ENCODE assay signal across 21 cellular contexts in the genomic region with DNA sequence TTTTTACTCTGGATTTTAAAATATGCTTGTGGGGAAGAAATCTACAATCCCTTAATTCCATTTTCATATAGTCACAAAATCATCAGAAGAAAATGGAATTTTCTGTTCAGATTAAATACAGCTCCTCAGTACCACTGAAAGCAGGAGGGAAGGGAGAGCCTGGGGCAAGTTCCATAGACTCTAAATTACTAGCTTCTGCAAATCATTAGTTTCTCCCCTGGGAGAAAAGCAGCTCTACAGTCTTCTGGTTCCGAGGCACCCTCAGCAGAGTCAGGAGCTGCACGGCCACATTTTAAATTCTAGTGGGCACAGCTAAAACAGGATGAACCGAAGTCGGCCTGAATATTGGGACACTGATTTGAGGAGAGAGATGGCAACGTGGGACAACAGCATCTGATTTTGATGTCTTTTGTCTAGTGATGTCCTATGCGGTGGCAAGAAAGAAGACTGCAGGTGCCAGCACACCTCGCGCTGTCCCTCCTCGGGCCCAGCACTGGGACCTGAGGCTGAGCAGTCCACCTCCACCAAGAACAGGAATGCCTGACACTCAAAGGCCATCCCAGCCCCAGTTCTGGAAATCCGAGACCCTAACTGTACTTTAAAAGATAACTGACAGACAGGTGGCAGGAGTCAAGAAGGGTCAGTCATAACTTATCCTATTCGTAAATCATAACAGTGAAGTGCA.
"Had no signal": no experiment of that assay in that cellular context is flagged by ENCODE, and none has a peak within 500 bp of the region (broad histone marks: within the 10 kb centered on the region; RNA-seq: fewer than 3 reads in every experiment).

No MANE protein-coding gene starts in this region.

- ATAC-seq: activated CD8-positive, alpha-beta memory T cell treated with anti-CD3 and anti-CD28 coated beads, Interleukin-2, amount 10 ng/mL, durations not matched to agents 7 days and 5 days; esophagus mucosa; left lung; natural killer cell; right cardiac atrium; upper lobe of right lung had no signal

- H3K4me3 Mint-ChIP-seq: activated CD8-positive, alpha-beta memory T cell treated with anti-CD3 and anti-CD28 coated beads, Interleukin-2, amount 10 ng/mL, durations not matched to agents 7 days and 5 days; activated naive CD4-positive, alpha-beta T cell treated with anti-CD3 and anti-CD28 coated beads, Interleukin-2, amount 10 ng/mL, durations not matched to agents 7 days and 5 days; natural killer cell; stimulated activated naive CD8-positive, alpha-beta T cell treated with anti-CD3 and anti-CD28 coated beads, Interleukin-15, Interleukin-2, amounts not matched to agents 100 ng/mL and 50 ng/mL, for 24 hours had no signal

- H3K9me3 ChIP-seq: colonic mucosa, left lung, suprapubic skin, upper lobe of right lung had no signal

- DNase-seq: activated CD4-positive, alpha-beta T cell treated with anti-CD3 and anti-CD28 coated beads, Interleukin-2, amount 50 U/mL, for 48 hours; activated CD8-positive, alpha-beta memory T cell treated with anti-CD3 and anti-CD28 coated beads, Interleukin-2, amount 10 ng/mL, durations not matched to agents 7 days and 5 days; activated naive CD4-positive, alpha-beta T cell treated with anti-CD3 and anti-CD28 coated beads, Interleukin-2, amount 10 ng/mL, durations not matched to agents 7 days and 5 days; activated T-cell treated with anti-CD3 and anti-CD28 coated beads, Interleukin-2, amount 50 U/mL, for 1 hour; colonic mucosa; left lung; mammary epithelial cell; natural killer cell; nucleus accumbens; right cardiac atrium; small intestine; stimulated activated CD4-positive, alpha-beta T cell treated with anti-CD3 and anti-CD28 coated beads, Interleukin-4, amount 100 ng/mL, for 24 hours; T-helper 1 cell; T1000; upper lobe of right lung; WERI-Rb-1 had no signal

- H3K4me1 ChIP-seq: colonic mucosa, upper lobe of right lung had no signal

- H3K4me1 Mint-ChIP-seq: activated CD8-positive, alpha-beta memory T cell treated with anti-CD3 and anti-CD28 coated beads, Interleukin-2, amount 10 ng/mL, durations not matched to agents 7 days and 5 days; activated naive CD4-positive, alpha-beta T cell treated with anti-CD3 and anti-CD28 coated beads, Interleukin-2, amount 10 ng/mL, durations not matched to agents 7 days and 5 days; natural killer cell had no signal

- H3K27me3 ChIP-seq: colonic mucosa, hepatocyte, left lung, suprapubic skin, upper lobe of right lung had no signal

- H3K4me3 ChIP-seq: colonic mucosa, hepatocyte, left lung, suprapubic skin, upper lobe of right lung had no signal

- H3K27me3 Mint-ChIP-seq: activated CD8-positive, alpha-beta memory T cell treated with anti-CD3 and anti-CD28 coated beads, Interleukin-2, amount 10 ng/mL, durations not matched to agents 7 days and 5 days; activated naive CD4-positive, alpha-beta T cell treated with anti-CD3 and anti-CD28 coated beads, Interleukin-2, amount 10 ng/mL, durations not matched to agents 7 days and 5 days; stimulated activated naive CD8-positive, alpha-beta T cell treated with anti-CD3 and anti-CD28 coated beads, Interleukin-15, Interleukin-2, amounts not matched to agents 100 ng/mL and 50 ng/mL, for 24 hours had no signal

- H3K27ac Mint-ChIP-seq: activated CD8-positive, alpha-beta memory T cell treated with anti-CD3 and anti-CD28 coated beads, Interleukin-2, amount 10 ng/mL, durations not matched to agents 7 days and 5 days; activated naive CD4-positive, alpha-beta T cell treated with anti-CD3 and anti-CD28 coated beads, Interleukin-2, amount 10 ng/mL, durations not matched to agents 7 days and 5 days; activated T-helper 2 cell treated with anti-CD3 and anti-CD28 coated beads, Interferon-gamma antibody, Interleukin-2, Interleukin-4, amounts not matched to agents 10 μg/mL and 5 μg/mL and 100 μg/mL, durations not matched to agents 14 hours and 24 hours and 36 hours; natural killer cell; stimulated activated naive CD8-positive, alpha-beta T cell treated with anti-CD3 and anti-CD28 coated beads, Interleukin-15, Interleukin-2, amounts not matched to agents 100 ng/mL and 50 ng/mL, for 24 hours had no signal

- H3K36me3 ChIP-seq: colonic mucosa, left lung, suprapubic skin, upper lobe of right lung, WERI-Rb-1 had no signal

- H3K36me3 Mint-ChIP-seq: activated CD8-positive, alpha-beta memory T cell treated with anti-CD3 and anti-CD28 coated beads, Interleukin-2, amount 10 ng/mL, durations not matched to agents 7 days and 5 days; natural killer cell had no signal

- H3K9me3 Mint-ChIP-seq: activated naive CD4-positive, alpha-beta T cell treated with anti-CD3 and anti-CD28 coated beads, Interleukin-2, amount 10 ng/mL, durations not matched to agents 7 days and 5 days; activated T-helper 2 cell treated with anti-CD3 and anti-CD28 coated beads, Interferon-gamma antibody, Interleukin-2, Interleukin-4, amounts not matched to agents 10 μg/mL and 5 μg/mL and 100 μg/mL, durations not matched to agents 14 hours and 24 hours and 36 hours; natural killer cell; stimulated activated naive CD8-positive, alpha-beta T cell treated with anti-CD3 and anti-CD28 coated beads, Interleukin-15, Interleukin-2, amounts not matched to agents 100 ng/mL and 50 ng/mL, for 24 hours had no signal
